In genomic region chr12:58368001-58368400, GRCh38 we compare ENCODE assay signal across 23 cellular contexts.
"Had no signal": no experiment of that assay in that cellular context is flagged by ENCODE, and none has a peak within 500 bp of the region (broad histone marks: within the 10 kb centered on the region; RNA-seq: fewer than 3 reads in every experiment).

No MANE protein-coding gene starts in this region.

- H3K4me3 Mint-ChIP-seq: activated CD4-positive, alpha-beta memory T cell treated with anti-CD3 and anti-CD28 coated beads, Interleukin-2, amount 10 ng/mL, durations not matched to agents 7 days and 5 days; activated T-cell treated with anti-CD3 and anti-CD28 coated beads, Interleukin-2, amount 50 U/mL, for 24 hours; natural killer cell had no signal

- H3K27me3 Mint-ChIP-seq: activated CD4-positive, alpha-beta memory T cell treated with anti-CD3 and anti-CD28 coated beads, Interleukin-2, amount 10 ng/mL, durations not matched to agents 7 days and 5 days; activated T-cell treated with anti-CD3 and anti-CD28 coated beads, Interleukin-2, amount 50 U/mL, for 24 hours had no signal

- ATAC-seq: foreskin keratinocyte, left lobe of liver, natural killer cell, right cardiac atrium had no signal

- H3K27me3 ChIP-seq: colonic mucosa, esophagus muscularis mucosa, foreskin keratinocyte, neutrophil, tibial nerve had no signal

- H2AFZ ChIP-seq: parathyroid adenoma had no signal

- H3K27ac Mint-ChIP-seq: activated CD4-positive, alpha-beta memory T cell treated with anti-CD3 and anti-CD28 coated beads, Interleukin-2, amount 10 ng/mL, durations not matched to agents 7 days and 5 days; activated T-cell treated with anti-CD3 and anti-CD28 coated beads, Interleukin-2, amount 50 U/mL, for 24 hours; natural killer cell had no signal

- H3K9me3 ChIP-seq: colonic mucosa, neutrophil had no signal

- H3K79me2 ChIP-seq: parathyroid adenoma had no signal

- H3K9ac ChIP-seq: parathyroid adenoma had no signal

- H3K9me3 Mint-ChIP-seq: activated CD4-positive, alpha-beta memory T cell treated with anti-CD3 and anti-CD28 coated beads, Interleukin-2, amount 10 ng/mL, durations not matched to agents 7 days and 5 days; natural killer cell had no signal

- H3K36me3 Mint-ChIP-seq: natural killer cell had no signal

- DNase-seq: activated CD4-positive, alpha-beta memory T cell treated with anti-CD3 and anti-CD28 coated beads, Interleukin-2, amount 10 ng/mL, durations not matched to agents 7 days and 5 days; activated CD4-positive, alpha-beta T cell treated with anti-CD3 and anti-CD28 coated beads for 4 hours; activated naive CD4-positive, alpha-beta T cell treated with anti-CD3 and anti-CD28 coated beads, Interleukin-2, amount 50 U/mL, for 16 hours; activated T-cell treated with anti-CD3 and anti-CD28 coated beads, Interleukin-2, amount 50 U/mL, for 24 hours; central memory CD4-positive, alpha-beta T cell; colonic mucosa; foreskin keratinocyte; head of caudate nucleus; natural killer cell; right cardiac atrium; stimulated activated CD4-positive, alpha-beta T cell treated with anti-CD3 and anti-CD28 coated beads, Interleukin-4, amount 100 ng/mL, for 24 hours; stimulated activated naive CD4-positive, alpha-beta T cell; substantia nigra; T-helper 1 cell; T1000 had no signal

- H3K4me3 ChIP-seq: colonic mucosa, esophagus muscularis mucosa, SK-N-MC, skin epidermis, tibial nerve had no signal

- H3K4me1 ChIP-seq: colonic mucosa, esophagus muscularis mucosa, parathyroid adenoma, tibial nerve had no signal

- FAIRE-seq: endometrium had no signal

- H3K27ac ChIP-seq: colonic mucosa, esophagus muscularis mucosa, foreskin keratinocyte, neutrophil, parathyroid adenoma, SK-N-MC, skin epidermis had no signal

- H3K36me3 ChIP-seq: colonic mucosa, esophagus muscularis mucosa, neutrophil, tibial nerve had no signal

- H3K4me1 Mint-ChIP-seq: activated CD4-positive, alpha-beta memory T cell treated with anti-CD3 and anti-CD28 coated beads, Interleukin-2, amount 10 ng/mL, durations not matched to agents 7 days and 5 days; natural killer cell had no signal
